In genomic region chr14:93332853-93333630, GRCh38 we compare ENCODE assay signal across 8 cellular contexts. TPM values are rescaled to one million over a fixed set of nuclear protein-coding genes. Genes with fewer than 3 reads are reported as not detected.
DNase-seq lines count a peak whose midpoint lies in the region; ATAC-seq, FAIRE-seq and TF ChIP-seq lines count a peak whose summit lies in the region.

Gene BTBD7, minus strand, starts transcription at chr14:93333036. Its CDS starts 36,985 bp downstream, at chr14:93296051.

- DNase-seq in AG08395 (ENCODE audit: low spot score): peak; percentile 99
- peak; percentile 97 for DNase-seq in NCI-H2227 treated with DMSO at 0.1 percent for 48 hours (lab: John Stamatoyannopoulos, UW)
- DNase-seq in mammary epithelial cell: peak; percentile 94
- DNase-seq in iPS-NIHi11 (ENCODE audit: low spot score): peak; percentile 97
- DNase-seq in small intestine: peak; percentile 97

- H3K4me1 ChIP-seq in mammary epithelial cell (ENCODE audit: insufficient read depth, low read length) (peaks cover 15% of the 10 kb centered on the region), small intestine (ENCODE audit: control insufficient read depth in 2 of 2, insufficient read depth in 1 of 2, low read depth in 1 of 2, low read length in 1 of 2) (peaks cover 0 to 20% of the 10 kb centered on the region in 2 donors)

- no peaks in the 10 kb centered on the region for H3K36me3 ChIP-seq in mammary epithelial cell (ENCODE audit: insufficient read depth, low read length)
- no peaks in the 10 kb centered on the region for H3K36me3 ChIP-seq in small intestine (ENCODE audit: control insufficient read depth in 2 of 2, insufficient read depth in 2 of 2, low read length in 2 of 2)

- CTCF ChIA-PET in mammary epithelial cell (lab: Charles Lee; ENCODE audit: low non-redundant PET): no interaction called here

- in situ Hi-C loops in mammary epithelial cell (cut with MboI; ENCODE audit: low sequenced_read_pairs in 2 of 2): no loop called here

- ATAC-seq in GM18909 (IDR thresholded peaks at IDR 0.05; ENCODE audit: poor library complexity, unreplicated experiment) (peak; percentile 80), HG03159 (IDR thresholded peaks at IDR 0.05; ENCODE audit: unreplicated experiment) (peak; percentile 87)

- no peak for FAIRE-seq in small intestine (lab: Jason Lieb, UNC)

- intact Hi-C loops in mammary epithelial cell (cut with micrococcal nuclease): loop anchor here (1.0 to 5.0 kb wide), 4 partner anchors 56 to 200 kb away; no protein-coding TSS in a partner anchor

- H3K27ac ChIP-seq in mammary epithelial cell (ENCODE audit: insufficient read depth, low read depth, low read length): peak within 1 kb of the TSS; percentile 91
- H3K27ac ChIP-seq in small intestine (ENCODE audit: low read depth in 1 of 2, low read length in 1 of 2): peak within 1 kb of the TSS; percentile 99

- WGBS in mammary epithelial cell (ENCODE audit: low coverage, missing lambda C conversion rate): 0% methylated on average over 21 of the region's 74 CpGs
- WGBS in small intestine, 3 donors: 0% methylated on average over 47 to 74 of the region's 74 CpGs

- H3K4me2 ChIP-seq in mammary epithelial cell (ENCODE audit: insufficient read depth, low read depth, low read length): peak within 1 kb of the TSS; percentile 76

- dilution Hi-C loops in mammary epithelial cell (cut with HindIII; ENCODE audit: low sequenced_read_pairs): no loop called here

- H3K9ac ChIP-seq in mammary epithelial cell (ENCODE audit: insufficient read depth, low read length): peak within 1 kb of the TSS; percentile 95

- H3K4me3 ChIP-seq in WI38 (ENCODE audit: low read depth, low read length) (peak within 1 kb of the TSS; percentile 65), mammary epithelial cell (replicated peaks in 1 of 3; ENCODE audit: insufficient read depth in 1 of 3, low read depth in 2 of 3, low read length in 3 of 3) (peak within 1 kb of the TSS; percentile 77 to 80 (median 78)), small intestine (ENCODE audit: low read depth in 1 of 2, low read length in 2 of 2) (peak within 1 kb of the TSS; percentile 94 to 97)

- H3K9me3 ChIP-seq in mammary epithelial cell (replicated peaks; ENCODE audit: insufficient read depth, low read length) (no peaks in the 10 kb centered on the region), small intestine (ENCODE audit: control insufficient read depth, low read depth) (no peaks in the 10 kb centered on the region)

- TF ChIP-seq CTCF in WI38 (IDR thresholded peaks at IDR 0.05; ENCODE audit: low read depth, low read length) (no peak; the same call in 1 of the 2 replicates), mammary epithelial cell (conservative IDR thresholded peaks at IDR 0.05 in 1 of 2, IDR thresholded peaks at IDR 0.05 in 1 of 2; ENCODE audit: extremely low read depth in 1 of 2, insufficient read depth in 1 of 2, low read depth in 1 of 2, low read length in 2 of 2) (peak; percentile 15 to 31)

- BruUV-seq in mammary epithelial cell (replicated peaks; lab: Mats Ljungman, UMichigan): TSS peak; percentile 1

- peak within 1 kb of the TSS; percentile 90 for H2AFZ ChIP-seq in mammary epithelial cell (ENCODE audit: low read depth, low read length)

- H3K79me2 ChIP-seq in mammary epithelial cell (ENCODE audit: insufficient read depth, low read length): peaks cover 61% of the 10 kb centered on the region

- no peaks in the 10 kb centered on the region for H4K20me1 ChIP-seq in mammary epithelial cell (ENCODE audit: insufficient read depth, low read length)

- H3K27me3 ChIP-seq in mammary epithelial cell (ENCODE audit: insufficient read depth, low read length): no peaks in the 10 kb centered on the region
- H3K27me3 ChIP-seq in small intestine (ENCODE audit: control insufficient read depth in 2 of 2, insufficient read depth in 2 of 2, low read length in 2 of 2): no peaks in the 10 kb centered on the region

RNA-seq across cellular contexts. Expression of gene BTBD7, which starts in this region (rescaled TPM):
- 10 to 100 TPM; 41.0 to 56.6 TPM for total RNA-seq in mammary epithelial cell
- 24.2 TPM for polyA plus RNA-seq in mammary epithelial cell
- 45.8 TPM for polyA minus RNA-seq in mammary epithelial cell
- 10 to 100 TPM in 1 of 3 donors, 1 to 10 TPM in 2; 9.5 to 10.1 (median 9.6) TPM for polyA plus RNA-seq in small intestine

Comparison
In these comparisons a context has a peak if more than half of its experiments do, and no peak if none do; other contexts are left out.
1. Peak in every context shown above with its lines: DNase-seq, ATAC-seq, H3K4me3 ChIP-seq and H3K27ac ChIP-seq.